ENCODE assay signal across 13 cellular contexts in genomic region chr5:154701181-154701580, GRCh38. TPM values are rescaled to one million over a fixed set of nuclear protein-coding genes. Genes with fewer than 3 reads are reported as not detected.
DNase-seq lines count a peak whose midpoint lies in the region; ATAC-seq, FAIRE-seq and TF ChIP-seq lines count a peak whose summit lies in the region.
"Had no signal": no experiment of that assay in that cellular context is flagged by ENCODE, and none has a peak within 500 bp of the region (broad histone marks: within the 10 kb centered on the region; RNA-seq: fewer than 3 reads in every experiment).

No MANE protein-coding gene starts in this region.

- H3K79me2 ChIP-seq in HCT116 (ENCODE audit: insufficient read depth, low read length): no peaks in the 10 kb centered on the region

- CTCF ChIA-PET in A549 (lab: Yijun Ruan, JAX) (no interaction called here), HCT116 (lab: Charles Lee) (no interaction called here)

- BruUV-seq in HCT116 (replicated peaks; lab: Mats Ljungman, UMichigan): no TSS peak

- H3K9me3 ChIP-seq in A549: no peaks in the 10 kb centered on the region
- no peaks in the 10 kb centered on the region for H3K9me3 ChIP-seq in HCT116 (ENCODE audit: control insufficient read depth in 1 of 2, insufficient read depth in 1 of 2, low read depth in 1 of 2, low read length in 2 of 2)
- H3K9me3 ChIP-seq in SJCRH30 (replicated peaks): no peaks in the 10 kb centered on the region
- H3K9me3 ChIP-seq: ascending aorta, upper lobe of left lung had no signal

- no peak for TF ChIP-seq EP300 in A549 (IDR thresholded peaks at IDR 0.05)

- ATAC-seq in A549 (no peak), HCT116 (peak; percentile 21; the same call in 1 of the 2 replicates), left lobe of liver (peak; percentile 91), GM18909 (IDR thresholded peaks at IDR 0.05; ENCODE audit: poor library complexity, unreplicated experiment) (no peak), GM19023 (IDR thresholded peaks at IDR 0.05; ENCODE audit: unreplicated experiment) (no peak)

- WGBS in A549 (ENCODE audit: missing lambda C conversion rate): 24% methylated on average over 3 of the region's 3 CpGs

- RAD21 ChIA-PET in HCT116 (lab: Charles Lee; ENCODE audit: low non-redundant PET in 1 of 2, low total read pairs in 2 of 2, uncharacterized antibody in 2 of 2, unreplicated experiment in 2 of 2): no interaction called here

- TF ChIP-seq POLR2A in A549 (IDR thresholded peaks at IDR 0.05; ENCODE audit: low read length) (no peak), HCT116 (IDR thresholded peaks at IDR 0.05; ENCODE audit: borderline replicate concordance, extremely low read depth, insufficient read depth, insufficient read length) (no peak)

- no peak overlapping the region for H3K9ac ChIP-seq in HCT116 (ENCODE audit: low read length)

- no peaks in the 10 kb centered on the region for H3K36me3 ChIP-seq in HCT116 (ENCODE audit: control insufficient read depth in 1 of 2, insufficient read depth in 2 of 2, low read length in 2 of 2)
- H3K36me3 ChIP-seq in SJCRH30: no peaks in the 10 kb centered on the region
- H3K36me3 ChIP-seq: ascending aorta, upper lobe of left lung had no signal

- H2AFZ ChIP-seq in HCT116 (ENCODE audit: low read depth, low read length, poor library complexity, severe bottlenecking): no peak overlapping the region

- H3K27me3 ChIP-seq in HCT116 (ENCODE audit: insufficient read depth, low read length) (no peaks in the 10 kb centered on the region), SJCRH30 (no peaks in the 10 kb centered on the region; the same call in 1 of the 2 replicates)
- H3K27me3 ChIP-seq: ascending aorta, upper lobe of left lung had no signal

- H4K20me1 ChIP-seq in HCT116 (ENCODE audit: insufficient read depth): no peaks in the 10 kb centered on the region

- in situ Hi-C loops in ACHN (cut with HindIII; ENCODE audit: low pct_ligation_motif_present, low pct_unique_long_range_greater_than_20kb, low sequenced_read_pairs): no loop called here

- TF ChIP-seq RAD21 in A549 (conservative IDR thresholded peaks at IDR 0.05 in 1 of 2, IDR thresholded peaks at IDR 0.05 in 1 of 2) (no peak), HCT116 (IDR thresholded peaks at IDR 0.05; ENCODE audit: low read depth) (no peak)

- POLR2A ChIA-PET in A549 (lab: Yijun Ruan, JAX) (no interaction called here), HCT116 (lab: Charles Lee) (interaction anchor here (1.3 kb wide), 1 partner anchor 12 kb away, joined by 4 read pairs; no protein-coding TSS in a partner anchor)

- no peak for TF ChIP-seq CTCF in A549 (IDR thresholded peaks at IDR 0.05)
- no peak for TF ChIP-seq CTCF in HCT116 (IDR thresholded peaks at IDR 0.05 in 2 of 3, conservative IDR thresholded peaks at IDR 0.05 in 1 of 3; ENCODE audit: borderline replicate concordance in 1 of 3, insufficient read depth in 1 of 3, low read depth in 2 of 3, low read length in 2 of 3)

- H3K4me2 ChIP-seq in A549 (no peak overlapping the region), HCT116 (ENCODE audit: low read length) (peak overlapping the region; percentile 54)

- H3K27ac ChIP-seq in A549 (no peak overlapping the region), HCT116 (ENCODE audit: low read depth, low read length) (no peak overlapping the region), SJCRH30 (no peak overlapping the region)
- H3K27ac ChIP-seq: ascending aorta, RWPE1, upper lobe of left lung had no signal

- no peaks in the 10 kb centered on the region for H3K9me2 ChIP-seq in HCT116 (ENCODE audit: insufficient read depth)

- no peak for FAIRE-seq in A549 (lab: Jason Lieb, UNC)

- no peak for DNase-seq in A549 (ENCODE audit: low read depth in 1 of 2, low spot score in 1 of 2)
- DNase-seq in HCT116 (ENCODE audit: low read depth, low spot score): no peak
- DNase-seq in NCI-H748 treated with DMSO at 0.1 percent for 48 hours (lab: John Stamatoyannopoulos, UW): peak; percentile 3
- peak; percentile 79 for DNase-seq in left lobe of liver (ENCODE audit: low spot score)
- DNase-seq in ACHN: no peak
- no peak for DNase-seq in SJCRH30
- DNase-seq: activated CD4-positive, alpha-beta T cell treated with anti-CD3 and anti-CD28 coated beads, Interleukin-2, amount 50 U/mL, for 48 hours; stimulated activated CD4-positive, alpha-beta T cell treated with anti-CD3 and anti-CD28 coated beads, Interleukin-2, amount 100 ng/mL, for 24 hours; upper lobe of left lung had no signal

- peaks cover 3% of the 10 kb centered on the region; the same call in 1 of the 3 replicates for H3K4me1 ChIP-seq in A549
- peaks cover 21 to 28% of the 10 kb centered on the region in 2 experiments for H3K4me1 ChIP-seq in HCT116 (ENCODE audit: control insufficient read depth in 1 of 2, insufficient read depth in 2 of 2, low read length in 2 of 2)
- no peaks in the 10 kb centered on the region for H3K4me1 ChIP-seq in SJCRH30
- H3K4me1 ChIP-seq: ascending aorta, upper lobe of left lung had no signal

- H3K4me3 ChIP-seq in A549 (no peak overlapping the region), HCT116 (replicated peaks in 1 of 2; ENCODE audit: low read depth in 1 of 2, low read length in 2 of 2) (no peak overlapping the region), SJCRH30 (no peak overlapping the region)
- H3K4me3 ChIP-seq: ascending aorta, upper lobe of left lung had no signal

- intact Hi-C loops in HCT116 (cut with micrococcal nuclease): no loop called here

TF ChIP-seq in A549, 52 proteins besides CTCF, POLR2A, EP300 and RAD21:
- no peak for TF ChIP-seq RNF2 (IDR thresholded peaks at IDR 0.05; ENCODE audit: borderline replicate concordance, low read depth)
- TF ChIP-seq, protein P1, sequence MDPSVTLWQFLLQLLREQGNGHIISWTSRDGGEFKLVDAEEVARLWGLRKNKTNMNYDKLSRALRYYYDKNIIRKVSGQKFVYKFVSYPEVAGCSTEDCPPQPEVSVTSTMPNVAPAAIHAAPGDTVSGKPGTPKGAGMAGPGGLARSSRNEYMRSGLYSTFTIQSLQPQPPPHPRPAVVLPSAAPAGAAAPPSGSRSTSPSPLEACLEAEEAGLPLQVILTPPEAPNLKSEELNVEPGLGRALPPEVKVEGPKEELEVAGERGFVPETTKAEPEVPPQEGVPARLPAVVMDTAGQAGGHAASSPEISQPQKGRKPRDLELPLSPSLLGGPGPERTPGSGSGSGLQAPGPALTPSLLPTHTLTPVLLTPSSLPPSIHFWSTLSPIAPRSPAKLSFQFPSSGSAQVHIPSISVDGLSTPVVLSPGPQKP (IDR thresholded peaks at IDR 0.05; ENCODE audit: low read depth, low read length): no peak
- TF ChIP-seq TP53 (CRISPR knock-in tag; IDR thresholded peaks at IDR 0.05): no peak
- peak; percentile 97 for TF ChIP-seq MAFK (IDR thresholded peaks at IDR 0.05; ENCODE audit: partially characterized antibody)

TF ChIP-seq in HCT116, 20 proteins besides CTCF, POLR2A, EP300 and RAD21 (continues in another document):
- TF ChIP-seq ELF1 (IDR thresholded peaks at IDR 0.05; ENCODE audit: borderline replicate concordance, low read depth) (no peak), ZFX (IDR thresholded peaks at IDR 0.05) (no peak), REST (IDR thresholded peaks at IDR 0.05; ENCODE audit: low read depth) (no peak), EZH2 (IDR thresholded peaks at IDR 0.05) (no peak), YY1 (IDR thresholded peaks at IDR 0.05; ENCODE audit: extremely low read depth, insufficient replicate concordance, low read depth, low read length) (no peak)

RNA-seq across cellular contexts. Expression of gene LARP1, which starts 54.0 kb away (rescaled TPM):
- 87.0 and 136 TPM in 2 replicates for polyA plus RNA-seq in A549 (2011; rRNA removed)
- polyA plus RNA-seq in A549 (2012; cell fraction: cytosol; rRNA removed): 86.6 and 101 TPM in 2 replicates
- polyA plus RNA-seq in A549 (2012; cell fraction: nucleus; rRNA removed): 131 and 145 TPM in 2 replicates
- 104 to 117 TPM (median 112 TPM) in 3 replicates for polyA plus RNA-seq in A549 (2017; fragmentation: RNase III; extraction: RNeasy Plus Mini Kit Qiagen cat#74134 plus additional on column Dnase treatment)
- polyA minus RNA-seq in A549 (2011; rRNA and poly(A)+ RNA removed): 148 and 168 TPM in 2 replicates
- total RNA-seq in HCT116 (2021; ENCODE audit: unreplicated experiment): 201 TPM
- polyA plus RNA-seq in HCT116 (2012): 71.0 and 79.3 TPM in 2 replicates
- 83.2 TPM for total RNA-seq in left lobe of liver
- total RNA-seq in SJCRH30 (2014; rRNA removed; shearing (Covaris generic)): 99.9 and 100.0 TPM in 2 replicates

Comparison
In these comparisons a context has a peak if more than half of its experiments do, and no peak if none do; other contexts are left out.
1. ATAC-seq: peak in HCT116 (single experiment) and left lobe of liver (single experiment); none in A549 (0 of 2), GM18909 (single experiment) and GM19023 (single experiment).
2. DNase-seq: peak in NCI-H748 treated with DMSO at 0.1 percent for 48 hours (single experiment) and left lobe of liver (single experiment); none in A549 (0 of 2), HCT116 (single experiment), ACHN (single experiment) and SJCRH30 (0 of 2).